ENCODE assay signal across 9 cellular contexts in genomic region chr5:173764321-173765029, GRCh38.
A peak's percentile ranks its signal among the peaks of the same experiment; 100 is the strongest.
DNase-seq lines count a peak whose midpoint lies in the region; ATAC-seq and TF ChIP-seq lines count a peak whose summit lies in the region.
"Had no signal": no experiment of that assay in that cellular context is flagged by ENCODE, and none has a peak within 500 bp of the region (broad histone marks: within the 10 kb centered on the region; RNA-seq: fewer than 3 reads in every experiment).

No MANE protein-coding gene starts in this region.

- POLR2A ChIA-PET in PC-9 (lab: Charles Lee; ENCODE audit: unreplicated experiment) = interaction anchor here (0.5 to 1.0 kb wide), 12 partner anchors 18 to 958 kb away, joined by 3 to 10 read pairs (median 5); partner anchors contain the start of gene CPEB4

- CTCF ChIA-PET in PC-9 (lab: Charles Lee) = interaction anchor here (0.6 to 1.0 kb wide), 2 partner anchors 19 to 52 kb away, joined by 3 read pairs; no protein-coding TSS in a partner anchor

- TSS peak; percentile 50 for BruUV-seq in PC-9 (replicated peaks; lab: Mats Ljungman, UMichigan)

- peak overlapping the region; percentile 91 for H3K27ac ChIP-seq in PC-9
- H3K27ac ChIP-seq: HL-60 had no signal

- H3K4me1 Mint-ChIP-seq in nephron = peaks cover 38% of the 10 kb centered on the region

- no peaks in the 10 kb centered on the region for H3K27me3 ChIP-seq in PC-9 (ENCODE audit: insufficient read depth, low read depth)

- H3K9me3 ChIP-seq in PC-9 (ENCODE audit: insufficient read depth, low read depth) = no peaks in the 10 kb centered on the region

- TF ChIP-seq POLR2A in erythroblast (IDR thresholded peaks at IDR 0.05; ENCODE audit: low read length) = peak; percentile 2

- no peaks in the 10 kb centered on the region for H3K36me3 ChIP-seq in PC-9 (ENCODE audit: low read depth)

- H3K9me2 ChIP-seq in PC-9 (ENCODE audit: insufficient read depth) = no peaks in the 10 kb centered on the region

- peak; percentile 56 for DNase-seq in GM12865 (ENCODE audit: low read depth)
- peak; percentile 89 to 95 for DNase-seq in PC-9
- DNase-seq in erythroblast (lab: John Stamatoyannopoulos, UW) = peak; percentile 81 to 93
- no peak for DNase-seq in stimulated activated CD4-positive, alpha-beta T cell treated with anti-CD3 and anti-CD28 coated beads, Interleukin-15, amount 100 ng/mL, for 24 hours

- intact Hi-C loops in PC-9 (cut with micrococcal nuclease; ENCODE audit: unreplicated experiment) = loop anchor here (1.0 to 10.0 kb wide), 5 partner anchors 18 to 470 kb away; no protein-coding TSS in a partner anchor

- no peaks in the 10 kb centered on the region for H3K9me3 Mint-ChIP-seq in nephron

- peak overlapping the region in 1 of 3 experiments; percentile 20 for H3K4me3 Mint-ChIP-seq in nephron

- H3K27me3 Mint-ChIP-seq in nephron (ENCODE audit: low read depth) = peaks cover 16% of the 10 kb centered on the region

- peak overlapping the region; percentile 63 to 94 (median 86) for H3K27ac Mint-ChIP-seq in nephron

- H3K4me2 ChIP-seq in PC-9 = peak overlapping the region; percentile 62

- peaks cover 36% of the 10 kb centered on the region for H3F3A ChIP-seq in PC-9 (ENCODE audit: insufficient read depth, low read depth)

- H3K79me2 ChIP-seq in PC-9 (ENCODE audit: low read depth) = no peaks in the 10 kb centered on the region

- no peak overlapping the region for H2AFZ ChIP-seq in PC-9

- H3K4me3 ChIP-seq in GM12865 (ENCODE audit: low read depth, low read length) = no peak overlapping the region
- H3K4me3 ChIP-seq in PC-9 = no peak overlapping the region

- TF ChIP-seq CTCF in GM12865 (IDR thresholded peaks at IDR 0.05; ENCODE audit: insufficient read depth, low read depth, low read length, missing control alignments) = no peak
- TF ChIP-seq CTCF in PC-9 (conservative IDR thresholded peaks at IDR 0.05) = no peak
- TF ChIP-seq CTCF in nephron (IDR thresholded peaks at IDR 0.05; ENCODE audit: unreplicated experiment in 3 of 3) = no peak

- no peak for ATAC-seq in GM21717 (IDR thresholded peaks at IDR 0.05; ENCODE audit: unreplicated experiment)
- ATAC-seq in GM18520 (IDR thresholded peaks at IDR 0.05; ENCODE audit: unreplicated experiment) = no peak
- no peak for ATAC-seq in GM21528 (IDR thresholded peaks at IDR 0.05; ENCODE audit: low FRiP score, unreplicated experiment)

- H3K36me3 Mint-ChIP-seq in nephron (ENCODE audit: low read depth) = no peaks in the 10 kb centered on the region

- H3K4me1 ChIP-seq in PC-9 (replicated peaks; ENCODE audit: insufficient read depth) = peaks cover 46% of the 10 kb centered on the region

- H4K20me1 ChIP-seq in PC-9 (ENCODE audit: insufficient read depth) = no peaks in the 10 kb centered on the region
